ENCODE assay signal across 10 cellular contexts in the genomic region with DNA sequence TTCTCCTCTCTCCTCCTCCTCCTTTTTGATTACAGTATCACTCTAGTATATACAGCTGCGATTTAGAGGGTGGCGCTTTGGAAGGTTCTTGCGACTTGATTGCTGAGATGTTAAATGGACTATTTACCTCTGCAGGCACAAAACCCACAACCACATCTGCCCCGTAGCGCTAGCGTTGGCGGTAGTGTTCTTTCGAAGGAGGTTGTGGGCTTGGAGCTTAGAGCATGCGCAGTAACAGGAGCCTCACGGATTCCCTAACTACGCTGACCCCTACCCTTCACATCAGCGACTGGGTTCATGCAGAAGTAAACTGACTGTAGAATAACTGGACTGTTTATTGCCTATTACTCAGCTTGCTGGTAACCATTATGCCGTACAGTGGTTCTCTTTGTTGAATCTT. TPM values are rescaled to one million over a fixed set of nuclear protein-coding genes. Genes with fewer than 3 reads are reported as not detected.
DNase-seq lines count a peak whose midpoint lies in the region; ATAC-seq and TF ChIP-seq lines count a peak whose summit lies in the region.
"Had no signal": no experiment of that assay in that cellular context is flagged by ENCODE, and none has a peak within 500 bp of the region (broad histone marks: within the 10 kb centered on the region; RNA-seq: fewer than 3 reads in every experiment).

No MANE protein-coding gene starts in this region.

- H2AFZ ChIP-seq in PC-3 (ENCODE audit: low read length): no peak overlapping the region

- H3K79me2 ChIP-seq in PC-3 (ENCODE audit: low read length): no peaks in the 10 kb centered on the region

- H3K36me3 ChIP-seq in HUES6 (ENCODE audit: control insufficient read depth, insufficient read depth, low read length) (no peaks in the 10 kb centered on the region), PC-3 (ENCODE audit: low read depth, low read length) (no peaks in the 10 kb centered on the region)

- no peak overlapping the region for H3K27ac ChIP-seq in HUES6 (ENCODE audit: low read depth, low read length)
- no peak overlapping the region for H3K27ac ChIP-seq in PC-3 (ENCODE audit: low read length)
- H3K27ac ChIP-seq: HL-60, VCaP had no signal

- no peaks in the 10 kb centered on the region for H3K4me1 Mint-ChIP-seq in chondrocyte (ENCODE audit: low read depth)
- H3K4me1 Mint-ChIP-seq in mesothelial cell of epicardium: peaks cover 2% of the 10 kb centered on the region

- H3K4me3 Mint-ChIP-seq in chondrocyte (ENCODE audit: unreplicated experiment): peak overlapping the region; percentile 51
- peak overlapping the region; percentile 65 for H3K4me3 Mint-ChIP-seq in mesothelial cell of epicardium

- no peak overlapping the region for H3K4me2 ChIP-seq in PC-3 (ENCODE audit: low read length)

- no peaks in the 10 kb centered on the region for H3K9me3 ChIP-seq in HUES6 (ENCODE audit: control insufficient read depth, insufficient read depth, low read depth, low read length)
- no peaks in the 10 kb centered on the region for H3K9me3 ChIP-seq in PC-3 (ENCODE audit: low read length)

- no peaks in the 10 kb centered on the region for H3K4me1 ChIP-seq in HUES6 (ENCODE audit: control insufficient read depth, insufficient read depth, low read length)
- H3K4me1 ChIP-seq in PC-3 (ENCODE audit: insufficient read depth, low read length): no peaks in the 10 kb centered on the region

- CTCF ChIA-PET in PC-3 (lab: Charles Lee): no interaction called here

- H4K20me1 ChIP-seq in PC-3 (ENCODE audit: low read length): no peaks in the 10 kb centered on the region

- H3K27ac Mint-ChIP-seq in chondrocyte (ENCODE audit: unreplicated experiment) (no peak overlapping the region), mesothelial cell of epicardium (no peak overlapping the region)

- H3K9ac ChIP-seq in HUES6 (ENCODE audit: low read length): no peak overlapping the region
- H3K9ac ChIP-seq in PC-3 (ENCODE audit: low read length): no peak overlapping the region

- H3K27me3 Mint-ChIP-seq in chondrocyte (ENCODE audit: low read depth) (peaks cover 46% of the 10 kb centered on the region), mesothelial cell of epicardium (ENCODE audit: low read depth) (no peaks in the 10 kb centered on the region)

- no peaks in the 10 kb centered on the region for H3K9me2 ChIP-seq in PC-3 (replicated peaks; ENCODE audit: low read length)

- intact Hi-C loops in PC-3 (cut with micrococcal nuclease): loop anchor here (10.0 kb wide), 1 partner anchor 416 kb away; no protein-coding TSS in a partner anchor

- POLR2A ChIA-PET in PC-3 (lab: Charles Lee; ENCODE audit: unreplicated experiment): no interaction called here

- H3K27me3 ChIP-seq in HUES6 (ENCODE audit: control insufficient read depth, insufficient read depth, low read length) (no peaks in the 10 kb centered on the region), PC-3 (ENCODE audit: low read length) (no peaks in the 10 kb centered on the region)

- H3K9me3 Mint-ChIP-seq in chondrocyte (ENCODE audit: low read depth) (no peaks in the 10 kb centered on the region), mesothelial cell of epicardium (no peaks in the 10 kb centered on the region)

- no peaks in the 10 kb centered on the region for H3K36me3 Mint-ChIP-seq in chondrocyte (ENCODE audit: low read depth)
- no peaks in the 10 kb centered on the region for H3K36me3 Mint-ChIP-seq in mesothelial cell of epicardium

- H3F3A ChIP-seq in PC-3 (ENCODE audit: low read length, unreplicated experiment): no peaks in the 10 kb centered on the region

- no peak for DNase-seq in AG09309 (ENCODE audit: low read depth)
- DNase-seq in chondrocyte (ENCODE audit: low spot score): no peak
- no peak for DNase-seq in mesothelial cell of epicardium (ENCODE audit: low spot score in 2 of 2, unreplicated experiment in 2 of 2)
- no peak for DNase-seq in globus pallidus (ENCODE audit: low spot score)
- DNase-seq in cortex of kidney (lab: John Stamatoyannopoulos, UW): no peak
- no peak for DNase-seq in NCI-H2081 (lab: John Stamatoyannopoulos, UW)
- DNase-seq in PC-3: no peak

- no peak for ATAC-seq in PC-3

- H3K4me3 ChIP-seq in AG09309 (ENCODE audit: control insufficient read depth, low read depth, low read length) (peak overlapping the region; percentile 15), HUES6 (ENCODE audit: low read depth, low read length) (peak overlapping the region; percentile 25; the same call in 1 of the 2 replicates), PC-3 (ENCODE audit: low read length) (no peak overlapping the region)

- BruUV-seq in PC-3 (replicated peaks; lab: Mats Ljungman, UMichigan): no TSS peak

- TF ChIP-seq CTCF in AG09309 (IDR thresholded peaks at IDR 0.05; ENCODE audit: control insufficient read depth, insufficient read depth, low read depth, low read length, missing control alignments) (no peak), chondrocyte (IDR thresholded peaks at IDR 0.05) (no peak), mesothelial cell of epicardium (IDR thresholded peaks at IDR 0.05; ENCODE audit: unreplicated experiment) (no peak), PC-3 (conservative IDR thresholded peaks at IDR 0.05; ENCODE audit: low read depth, low read length) (no peak)

RNA-seq across cellular contexts. Expression of a gene that starts 58.0 kb away (rescaled TPM):
- 67.8 to 69.7 TPM (median 67.8 TPM) in 3 replicates for total RNA-seq in chondrocyte
- total RNA-seq in mesothelial cell of epicardium: 73.9 to 83.5 TPM (median 76.5 TPM) in 3 replicates
- 27.0 and 37.1 TPM in 2 replicates for total RNA-seq in PC-3 (2014; rRNA removed)

RNA-seq across cellular contexts. Expression of a gene that starts 58.2 kb away (rescaled TPM):
- total RNA-seq in chondrocyte (11.7 to 13.2 TPM (median 12.3 TPM) in 3 replicates), mesothelial cell of epicardium (15.3 to 16.5 TPM (median 16.2 TPM) in 3 replicates), PC-3 (2014; rRNA removed) (5.0 and 6.9 TPM in 2 replicates)
